26 cellular contexts compared by ENCODE assay signal in genomic region chr12:11782914-11783420, GRCh38.
DNase-seq lines count a peak whose midpoint lies in the region; ATAC-seq and TF ChIP-seq lines count a peak whose summit lies in the region.
"Had no signal": no experiment of that assay in that cellular context is flagged by ENCODE, and none has a peak within 500 bp of the region (broad histone marks: within the 10 kb centered on the region; RNA-seq: fewer than 3 reads in every experiment).

No MANE protein-coding gene starts in this region.

- H3K4me1 ChIP-seq in GM23338 (ENCODE audit: insufficient read depth) = peaks cover 11% of the 10 kb centered on the region

- no peak overlapping the region for H3K4me3 ChIP-seq in GM23338
- no peak overlapping the region for H3K4me3 ChIP-seq in neural cell (ENCODE audit: low read length)
- H3K4me3 ChIP-seq: ascending aorta, SK-N-MC had no signal

- POLR2A ChIA-PET in activated CD4-positive, alpha-beta T cell treated with anti-CD3 and anti-CD28 coated beads for 36 hours (lab: Charles Lee) = interaction anchor here (0.6 kb wide), 1 partner anchor 915 kb away, joined by 5 read pairs; no protein-coding TSS in a partner anchor

- ATAC-seq in activated CD4-positive, alpha-beta T cell treated with anti-CD3 and anti-CD28 coated beads for 36 hours = no peak
- ATAC-seq in GM23338 (peak; percentile 39; the same call in 2 of the 3 replicates), left cardiac atrium (no peak)
- ATAC-seq: activated CD8-positive, alpha-beta T cell treated with anti-CD3 and anti-CD28 coated beads for 36 hours; CD8-positive, alpha-beta T cell; right cardiac atrium had no signal

- H3K27ac Mint-ChIP-seq in activated CD4-positive, alpha-beta T cell treated with anti-CD3 and anti-CD28 coated beads for 36 hours = peak overlapping the region; percentile 57
- peak overlapping the region; percentile 0; the same call in 1 of the 2 replicates for H3K27ac Mint-ChIP-seq in GM23338
- H3K27ac Mint-ChIP-seq in activated naive CD8-positive, alpha-beta T cell treated with anti-CD3 and anti-CD28 coated beads for 36 hours = peak overlapping the region; percentile 7
- H3K27ac Mint-ChIP-seq: CD8-positive, alpha-beta T cell; nephron progenitor cell; T-helper 2 cell treated with Interferon-gamma antibody and Interleukin-4, amounts not matched to agents 5 μg/mL and 100 μg/mL, for 36 hours; type B pancreatic cell had no signal

- no peaks in the 10 kb centered on the region for H3K36me3 ChIP-seq in GM23338 (ENCODE audit: insufficient read depth)
- H3K36me3 ChIP-seq in neural cell (ENCODE audit: insufficient read depth, low read length) = no peaks in the 10 kb centered on the region
- H3K36me3 ChIP-seq: ascending aorta had no signal

- no peak for TF ChIP-seq CTCF in GM23338 (conservative IDR thresholded peaks at IDR 0.05; ENCODE audit: low read depth in 2 of 2)
- TF ChIP-seq CTCF in neural cell (IDR thresholded peaks at IDR 0.05; ENCODE audit: poor library complexity, severe bottlenecking) = no peak

- H3K9me2 ChIP-seq in GM23338 (ENCODE audit: insufficient read depth) (no peaks in the 10 kb centered on the region), neural cell (ENCODE audit: insufficient read depth, low read length) (no peaks in the 10 kb centered on the region)

- no peaks in the 10 kb centered on the region for H3K9me3 ChIP-seq in neural cell (ENCODE audit: low read length)
- H3K9me3 ChIP-seq: ascending aorta had no signal

- DNase-seq in activated CD4-positive, alpha-beta T cell treated with anti-CD3 and anti-CD28 coated beads for 36 hours = no peak
- no peak for DNase-seq in activated CD4-positive, alpha-beta T cell treated with anti-CD3 and anti-CD28 coated beads for 4 hours
- DNase-seq in GM23338 (ENCODE audit: low spot score) = no peak
- no peak for DNase-seq in activated naive CD8-positive, alpha-beta T cell treated with anti-CD3 and anti-CD28 coated beads for 36 hours
- no peak for DNase-seq in left cardiac atrium
- DNase-seq in ACHN = no peak
- no peak for DNase-seq in substantia nigra (lab: John Stamatoyannopoulos, UW)
- DNase-seq: 8988T; activated CD8-positive, alpha-beta T cell treated with anti-CD3 and anti-CD28 coated beads for 36 hours; activated naive CD4-positive, alpha-beta T cell treated with anti-CD3 and anti-CD28 coated beads, Interleukin-2, amount 10 ng/mL, durations not matched to agents 7 days and 5 days; AML-193; CD8-positive, alpha-beta T cell; KG1; NCI-H1694; NCI-H69; nephron progenitor cell; right cardiac atrium; stimulated activated CD4-positive, alpha-beta T cell treated with anti-CD3 and anti-CD28 coated beads, Interleukin-12 subunit alpha, Interleukin-12 subunit beta, amount 100 ng/mL, for 4 hours; stimulated activated CD4-positive, alpha-beta T cell treated with anti-CD3 and anti-CD28 coated beads, Interleukin-4, amount 100 ng/mL, for 4 hours had no signal

- no peaks in the 10 kb centered on the region for H3F3A ChIP-seq in GM23338 (replicated peaks; ENCODE audit: low read depth)
- peaks cover 5% of the 10 kb centered on the region for H3F3A ChIP-seq in neural cell (ENCODE audit: insufficient read depth, low read length, poor library complexity, severe bottlenecking)

- H3K27me3 ChIP-seq in GM23338 (ENCODE audit: insufficient read depth) (no peaks in the 10 kb centered on the region), neural cell (ENCODE audit: insufficient read depth, low read depth, low read length) (no peaks in the 10 kb centered on the region)
- H3K27me3 ChIP-seq: ascending aorta had no signal

- H3K4me2 ChIP-seq in GM23338 = no peak overlapping the region
- H3K4me2 ChIP-seq in neural cell (ENCODE audit: low read length) = no peak overlapping the region

- no peaks in the 10 kb centered on the region for H3K9me3 Mint-ChIP-seq in activated CD4-positive, alpha-beta T cell treated with anti-CD3 and anti-CD28 coated beads for 36 hours (ENCODE audit: low read depth)
- H3K9me3 Mint-ChIP-seq in GM23338 = no peaks in the 10 kb centered on the region
- H3K9me3 Mint-ChIP-seq in activated naive CD8-positive, alpha-beta T cell treated with anti-CD3 and anti-CD28 coated beads for 36 hours = no peaks in the 10 kb centered on the region
- H3K9me3 Mint-ChIP-seq: activated CD8-positive, alpha-beta T cell treated with anti-CD3 and anti-CD28 coated beads for 36 hours; activated naive CD4-positive, alpha-beta T cell treated with anti-CD3 and anti-CD28 coated beads, Interleukin-2, amount 10 ng/mL, durations not matched to agents 7 days and 5 days; CD8-positive, alpha-beta T cell; nephron progenitor cell; T-helper 2 cell treated with Interferon-gamma antibody and Interleukin-4, amounts not matched to agents 5 μg/mL and 100 μg/mL, for 36 hours had no signal

- peaks cover 26% of the 10 kb centered on the region for H3K36me3 Mint-ChIP-seq in activated CD4-positive, alpha-beta T cell treated with anti-CD3 and anti-CD28 coated beads for 36 hours (ENCODE audit: low read depth)
- H3K36me3 Mint-ChIP-seq in GM23338 (ENCODE audit: low read depth) = no peaks in the 10 kb centered on the region
- H3K36me3 Mint-ChIP-seq in activated naive CD8-positive, alpha-beta T cell treated with anti-CD3 and anti-CD28 coated beads for 36 hours = peaks cover 14% of the 10 kb centered on the region

- CTCF ChIA-PET in activated CD4-positive, alpha-beta T cell treated with anti-CD3 and anti-CD28 coated beads for 36 hours (lab: Charles Lee) = interaction anchor here (1.2 kb wide), 1 partner anchor 13 kb away, joined by 3 read pairs; no protein-coding TSS in a partner anchor

- no peak overlapping the region for H3K4me3 Mint-ChIP-seq in activated CD4-positive, alpha-beta T cell treated with anti-CD3 and anti-CD28 coated beads for 36 hours
- no peak overlapping the region for H3K4me3 Mint-ChIP-seq in GM23338
- H3K4me3 Mint-ChIP-seq in activated naive CD8-positive, alpha-beta T cell treated with anti-CD3 and anti-CD28 coated beads for 36 hours = no peak overlapping the region
- H3K4me3 Mint-ChIP-seq: activated CD8-positive, alpha-beta T cell treated with anti-CD3 and anti-CD28 coated beads for 36 hours; activated naive CD4-positive, alpha-beta T cell treated with anti-CD3 and anti-CD28 coated beads, Interleukin-2, amount 10 ng/mL, durations not matched to agents 7 days and 5 days; CD8-positive, alpha-beta T cell; nephron progenitor cell; T-helper 2 cell treated with Interferon-gamma antibody and Interleukin-4, amounts not matched to agents 5 μg/mL and 100 μg/mL, for 36 hours; type B pancreatic cell had no signal

- no peaks in the 10 kb centered on the region for H3K27me3 Mint-ChIP-seq in activated CD4-positive, alpha-beta T cell treated with anti-CD3 and anti-CD28 coated beads for 36 hours
- no peaks in the 10 kb centered on the region for H3K27me3 Mint-ChIP-seq in GM23338 (ENCODE audit: insufficient read depth, low read depth, poor library complexity)
- no peaks in the 10 kb centered on the region for H3K27me3 Mint-ChIP-seq in activated naive CD8-positive, alpha-beta T cell treated with anti-CD3 and anti-CD28 coated beads for 36 hours
- H3K27me3 Mint-ChIP-seq: activated CD8-positive, alpha-beta T cell treated with anti-CD3 and anti-CD28 coated beads for 36 hours; activated naive CD4-positive, alpha-beta T cell treated with anti-CD3 and anti-CD28 coated beads, Interleukin-2, amount 10 ng/mL, durations not matched to agents 7 days and 5 days; type B pancreatic cell had no signal

- peaks cover 77% of the 10 kb centered on the region for H3K4me1 Mint-ChIP-seq in activated CD4-positive, alpha-beta T cell treated with anti-CD3 and anti-CD28 coated beads for 36 hours
- H3K4me1 Mint-ChIP-seq in GM23338 = peaks cover 24% of the 10 kb centered on the region
- peaks cover 34% of the 10 kb centered on the region for H3K4me1 Mint-ChIP-seq in activated naive CD8-positive, alpha-beta T cell treated with anti-CD3 and anti-CD28 coated beads for 36 hours

- H3K27ac ChIP-seq in GM23338 (ENCODE audit: low read depth) = peak overlapping the region; percentile 26; the same call in 1 of the 2 replicates
- H3K27ac ChIP-seq in neural cell (ENCODE audit: low read length) = peak overlapping the region; percentile 62
- H3K27ac ChIP-seq in substantia nigra (ENCODE audit: low read depth, low read length, poor library complexity, severe bottlenecking) = no peak overlapping the region
- H3K27ac ChIP-seq: parathyroid adenoma, RWPE1, SK-N-MC had no signal

- H2AFZ ChIP-seq in GM23338 = no peak overlapping the region
- H2AFZ ChIP-seq in neural cell (ENCODE audit: low read depth, low read length) = no peak overlapping the region
- H2AFZ ChIP-seq: parathyroid adenoma had no signal

- TF ChIP-seq EP300 in neural cell (conservative IDR thresholded peaks at IDR 0.05; ENCODE audit: poor library complexity, severe bottlenecking) = peak; percentile 68

- H4K20me1 ChIP-seq in GM23338 (replicated peaks; ENCODE audit: insufficient read depth) = no peaks in the 10 kb centered on the region
- no peaks in the 10 kb centered on the region for H4K20me1 ChIP-seq in neural cell (ENCODE audit: insufficient read depth)

- intact Hi-C loops in activated CD4-positive, alpha-beta T cell treated with anti-CD3 and anti-CD28 coated beads for 36 hours (cut with DNase I, micrococcal nuclease) = no loop called here
- intact Hi-C loops in left cardiac atrium (cut with DNase I) = no loop called here

- H3K79me2 ChIP-seq in GM23338 (replicated peaks; ENCODE audit: insufficient read depth) (peaks cover 8% of the 10 kb centered on the region; the same call in 1 of the 2 replicates), neural cell (replicated peaks; ENCODE audit: insufficient read depth, low read length) (no peaks in the 10 kb centered on the region)

- in situ Hi-C loops in ACHN (cut with HindIII; ENCODE audit: low pct_ligation_motif_present, low pct_unique_long_range_greater_than_20kb, low sequenced_read_pairs) = no loop called here

- TF ChIP-seq RAD21 in neural cell (conservative IDR thresholded peaks at IDR 0.05) = no peak

- H3K9ac ChIP-seq in neural cell (ENCODE audit: low read length) = no peak overlapping the region
- H3K9ac ChIP-seq: parathyroid adenoma had no signal

TF ChIP-seq in GM23338, 12 proteins besides CTCF, POLR2A, EP300 and RAD21 (continues in another document):
- TF ChIP-seq EZH2 (IDR thresholded peaks at IDR 0.05; ENCODE audit: low read depth, unreplicated experiment) (no peak), CREB1 (CRISPR knock-in tag; IDR thresholded peaks at IDR 0.05; ENCODE audit: low read depth) (no peak), ZNF114 (CRISPR knock-in tag; IDR thresholded peaks at IDR 0.05) (no peak)

TF ChIP-seq in neural cell, 6 proteins besides CTCF, POLR2A, EP300 and RAD21 (continues in another document):
- TF ChIP-seq SMC3 (conservative IDR thresholded peaks at IDR 0.05; ENCODE audit: poor library complexity) (no peak), POLR2AphosphoS5 (IDR thresholded peaks at IDR 0.05) (peak; percentile 56)

Comparison
In these comparisons a context has a peak if more than half of its experiments do, and no peak if none do; other contexts are left out.
1. H3K27ac Mint-ChIP-seq: peak in every context shown above with its lines; median percentile 57 in activated CD4-positive, alpha-beta T cell treated with anti-CD3 and anti-CD28 coated beads for 36 hours; 7 in activated naive CD8-positive, alpha-beta T cell treated with anti-CD3 and anti-CD28 coated beads for 36 hours; 0 in GM23338.